8 cellular contexts compared by ENCODE assay signal in genomic region chr9:129610193-129610472, GRCh38. TPM values are rescaled to one million over a fixed set of nuclear protein-coding genes. Genes with fewer than 3 reads are reported as not detected.
DNase-seq lines count a peak whose midpoint lies in the region; ATAC-seq and TF ChIP-seq lines count a peak whose summit lies in the region.

No MANE protein-coding gene starts in this region.

- no peaks in the 10 kb centered on the region for H3K9me3 ChIP-seq in breast epithelium
- no peaks in the 10 kb centered on the region for H3K9me3 ChIP-seq in mesenchymal stem cell (ENCODE audit: control insufficient read depth, low read length)
- H3K9me3 ChIP-seq in upper lobe of right lung, result no peaks in the 10 kb centered on the region

- H2BK12ac ChIP-seq in mesenchymal stem cell (ENCODE audit: low read length in 2 of 2), result peak overlapping the region in 1 of 2 experiments; percentile 42

- no peak for ATAC-seq in activated naive CD4-positive, alpha-beta T cell treated with anti-CD3 and anti-CD28 coated beads, Interleukin-2, amount 50 U/mL, for 72 hours
- ATAC-seq in upper lobe of right lung (no peak), HG03039 (IDR thresholded peaks at IDR 0.05; ENCODE audit: unreplicated experiment) (no peak), HG03342 (IDR thresholded peaks at IDR 0.05; ENCODE audit: unreplicated experiment) (no peak)

- peak overlapping the region; percentile 79 for H4K8ac ChIP-seq in mesenchymal stem cell (ENCODE audit: low read length)

- H3K27me3 Mint-ChIP-seq in activated naive CD4-positive, alpha-beta T cell treated with anti-CD3 and anti-CD28 coated beads, Interleukin-2, amount 50 U/mL, for 24 hours, result no peaks in the 10 kb centered on the region

- peak overlapping the region; percentile 33 for H3K4me3 Mint-ChIP-seq in activated naive CD4-positive, alpha-beta T cell treated with anti-CD3 and anti-CD28 coated beads, Interleukin-2, amount 50 U/mL, for 24 hours

- no peaks in the 10 kb centered on the region for H3K79me1 ChIP-seq in mesenchymal stem cell (replicated peaks; ENCODE audit: low read length, poor library complexity, severe bottlenecking)

- H3K4me3 ChIP-seq in breast epithelium (peak overlapping the region; percentile 58 to 73 (median 71)), mesenchymal stem cell (ENCODE audit: insufficient read depth in 1 of 2, low read depth in 1 of 2, low read length in 2 of 2) (peak overlapping the region; percentile 63 to 88), upper lobe of right lung (peak overlapping the region; percentile 63)

- peak overlapping the region; percentile 97 for H3K9ac ChIP-seq in mesenchymal stem cell (ENCODE audit: low read length)

- peak overlapping the region; percentile 2 for H2AFZ ChIP-seq in mesenchymal stem cell (ENCODE audit: low read depth, low read length)

- H2AK5ac ChIP-seq in mesenchymal stem cell (ENCODE audit: low read length, severe bottlenecking), result no peak overlapping the region

- DNase-seq in activated naive CD4-positive, alpha-beta T cell treated with anti-CD3 and anti-CD28 coated beads, Interleukin-2, amount 50 U/mL, for 72 hours (ENCODE audit: low spot score in 2 of 2), result no peak
- DNase-seq in breast epithelium (ENCODE audit: low spot score in 2 of 2) (no peak), mesenchymal stem cell (no peak), upper lobe of right lung (no peak)
- no peak for DNase-seq in effector CD8-positive, alpha-beta T cell (lab: John Stamatoyannopoulos, UW)

- 0% methylated on average over 1 of the region's 24 CpGs for WGBS in mesenchymal stem cell

- H3K4me1 ChIP-seq in breast epithelium, result peaks cover 12 to 18% of the 10 kb centered on the region in 2 donors
- peaks cover 42% of the 10 kb centered on the region for H3K4me1 ChIP-seq in mesenchymal stem cell (ENCODE audit: control insufficient read depth, insufficient read depth, low read depth, low read length)
- H3K4me1 ChIP-seq in upper lobe of right lung, result peaks cover 31% of the 10 kb centered on the region

- H3K27me3 ChIP-seq in breast epithelium, result no peaks in the 10 kb centered on the region
- H3K27me3 ChIP-seq in mesenchymal stem cell (ENCODE audit: control insufficient read depth in 1 of 2, insufficient read depth in 1 of 2, low read length in 2 of 2), result peaks cover 0 to 8% of the 10 kb centered on the region in 2 experiments
- H3K27me3 ChIP-seq in upper lobe of right lung, result no peaks in the 10 kb centered on the region

- intact Hi-C loops in breast epithelium (cut with DNase I; ENCODE audit: low total_unique reads) (loop anchor here (2.0 kb wide), 1 partner anchor 471 kb away; no protein-coding TSS in a partner anchor), upper lobe of right lung (cut with DNase I) (no loop called here)

- H2BK5ac ChIP-seq in mesenchymal stem cell (ENCODE audit: low read depth, low read length, poor library complexity, severe bottlenecking), result peak overlapping the region; percentile 35

- H3K4me2 ChIP-seq in mesenchymal stem cell (ENCODE audit: low read length, poor library complexity, severe bottlenecking), result peak overlapping the region; percentile 96

- H3K18ac ChIP-seq in mesenchymal stem cell (ENCODE audit: low read depth in 1 of 2, low read length in 2 of 2), result peak overlapping the region; percentile 83 to 100

- peak overlapping the region; percentile 35 to 99 for H3K4ac ChIP-seq in mesenchymal stem cell (ENCODE audit: low read depth in 1 of 2, low read length in 2 of 2)

- no peak overlapping the region for H3K27ac Mint-ChIP-seq in activated naive CD4-positive, alpha-beta T cell treated with anti-CD3 and anti-CD28 coated beads, Interleukin-2, amount 50 U/mL, for 24 hours
- peak overlapping the region in 1 of 2 donors; percentile 64 for H3K27ac Mint-ChIP-seq in activated naive CD4-positive, alpha-beta T cell treated with anti-CD3 and anti-CD28 coated beads, Interleukin-2, amount 50 U/mL, for 72 hours

- TF ChIP-seq CTCF in breast epithelium (IDR thresholded peaks at IDR 0.05) (no peak), upper lobe of right lung (IDR thresholded peaks at IDR 0.05) (no peak)

- H2BK120ac ChIP-seq in mesenchymal stem cell (ENCODE audit: low read depth, low read length), result peak overlapping the region; percentile 83

- H3K9me3 Mint-ChIP-seq in activated naive CD4-positive, alpha-beta T cell treated with anti-CD3 and anti-CD28 coated beads, Interleukin-2, amount 50 U/mL, for 24 hours, result no peaks in the 10 kb centered on the region
- no peaks in the 10 kb centered on the region for H3K9me3 Mint-ChIP-seq in activated naive CD4-positive, alpha-beta T cell treated with anti-CD3 and anti-CD28 coated beads, Interleukin-2, amount 50 U/mL, for 72 hours

- H3K36me3 ChIP-seq in breast epithelium (no peaks in the 10 kb centered on the region), mesenchymal stem cell (ENCODE audit: control insufficient read depth in 1 of 2, insufficient read depth in 2 of 2, low read depth in 1 of 2, low read length in 2 of 2) (no peaks in the 10 kb centered on the region), upper lobe of right lung (no peaks in the 10 kb centered on the region)

- H3K36me3 Mint-ChIP-seq in activated naive CD4-positive, alpha-beta T cell treated with anti-CD3 and anti-CD28 coated beads, Interleukin-2, amount 50 U/mL, for 24 hours, result no peaks in the 10 kb centered on the region
- H3K36me3 Mint-ChIP-seq in activated naive CD4-positive, alpha-beta T cell treated with anti-CD3 and anti-CD28 coated beads, Interleukin-2, amount 50 U/mL, for 72 hours, result no peaks in the 10 kb centered on the region

- H3K4me1 Mint-ChIP-seq in activated naive CD4-positive, alpha-beta T cell treated with anti-CD3 and anti-CD28 coated beads, Interleukin-2, amount 50 U/mL, for 24 hours, result peaks cover 37% of the 10 kb centered on the region

- TF ChIP-seq POLR2A in breast epithelium (IDR thresholded peaks at IDR 0.05), result no peak

- H2BK15ac ChIP-seq in mesenchymal stem cell (ENCODE audit: low read depth, poor library complexity, severe bottlenecking), result peak overlapping the region; percentile 98

- H3K27ac ChIP-seq in breast epithelium (peak overlapping the region; percentile 91 to 94), mesenchymal stem cell (ENCODE audit: low read length, poor library complexity, severe bottlenecking) (no peak overlapping the region), upper lobe of right lung (peak overlapping the region; percentile 79)

- H3K23ac ChIP-seq in mesenchymal stem cell (ENCODE audit: low read length in 2 of 2), result no peak overlapping the region

- peak overlapping the region; percentile 96 for H4K91ac ChIP-seq in mesenchymal stem cell (ENCODE audit: low read length)

- H3K14ac ChIP-seq in mesenchymal stem cell (ENCODE audit: low read length in 2 of 2), result no peak overlapping the region

RNA-seq across cellular contexts. Expression of gene C9orf50, which starts 10.8 kb away (rescaled TPM):
- under 1 TPM in 1 of 2 donors, not detected in 1; 0.41 TPM for total RNA-seq in activated naive CD4-positive, alpha-beta T cell treated with anti-CD3 and anti-CD28 coated beads, Interleukin-2, amount 50 U/mL, for 72 hours
- under 1 TPM in 1 of 3 donors, not detected in 2; 0.48 TPM for total RNA-seq in breast epithelium
- polyA plus RNA-seq in mesenchymal stem cell (2013, experiment 1 of 2), result 0.03 TPM
- 0.04 TPM for polyA plus RNA-seq in mesenchymal stem cell (2013, experiment 2 of 2)
- not detected for total RNA-seq in upper lobe of right lung

RNA-seq across cellular contexts. Expression of gene NTMT1, which starts 15.8 kb away (rescaled TPM):
- total RNA-seq in activated naive CD4-positive, alpha-beta T cell treated with anti-CD3 and anti-CD28 coated beads, Interleukin-2, amount 50 U/mL, for 72 hours, result 10 to 100 TPM; 47.5 to 56.4 TPM
- total RNA-seq in breast epithelium (10 to 100 TPM; 17.8 to 31.1 (median 27.4) TPM), upper lobe of right lung (25.6 TPM)
- polyA plus RNA-seq in mesenchymal stem cell (2013, experiment 1 of 2), result 38.5 TPM
- 39.6 TPM for polyA plus RNA-seq in mesenchymal stem cell (2013, experiment 2 of 2)

RNA-seq across cellular contexts. Expression of gene ASB6, which starts 31.8 kb away (rescaled TPM):
- total RNA-seq in activated naive CD4-positive, alpha-beta T cell treated with anti-CD3 and anti-CD28 coated beads, Interleukin-2, amount 50 U/mL, for 72 hours, result 10 to 100 TPM; 16.3 to 17.6 TPM
- total RNA-seq in breast epithelium (10 to 100 TPM; 11.2 to 24.4 (median 21.6) TPM), upper lobe of right lung (16.7 TPM)
- polyA plus RNA-seq in mesenchymal stem cell (2013, experiment 1 of 2), result 11.6 TPM
- polyA plus RNA-seq in mesenchymal stem cell (2013, experiment 2 of 2), result 11.6 TPM

RNA-seq across cellular contexts. Expression of gene PRRX2, which starts 55.3 kb away (rescaled TPM):
- total RNA-seq in activated naive CD4-positive, alpha-beta T cell treated with anti-CD3 and anti-CD28 coated beads, Interleukin-2, amount 50 U/mL, for 72 hours, result 1 to 10 TPM in 1 of 2 donors, not detected in 1; 1.7 TPM
- total RNA-seq in breast epithelium (10 to 100 TPM in 1 of 3 donors, 1 to 10 TPM in 2; 4.4 to 35.1 (median 9.9) TPM), upper lobe of right lung (1.1 TPM)
- 19.5 TPM for polyA plus RNA-seq in mesenchymal stem cell (2013, experiment 1 of 2)
- polyA plus RNA-seq in mesenchymal stem cell (2013, experiment 2 of 2), result 20.1 TPM
